In genomic region chr1:12343823-12344487, GRCh38 we compare ENCODE assay signal across 10 cellular contexts.
DNase-seq lines count a peak whose midpoint lies in the region; ATAC-seq and TF ChIP-seq lines count a peak whose summit lies in the region.
"Had no signal": no experiment of that assay in that cellular context is flagged by ENCODE, and none has a peak within 500 bp of the region (broad histone marks: within the 10 kb centered on the region; RNA-seq: fewer than 3 reads in every experiment).

No MANE protein-coding gene starts in this region.

- DNase-seq in GM12865 (ENCODE audit: low read depth) = peak; percentile 8
- DNase-seq in dorsolateral prefrontal cortex = no peak
- DNase-seq in spleen = no peak
- no peak for DNase-seq in smooth muscle cell (lab: John Stamatoyannopoulos, UW; ENCODE audit: unreplicated experiment)
- DNase-seq in DMS79 (lab: John Stamatoyannopoulos, UW) = no peak
- DNase-seq in NCI-H146 treated with DMSO at 0.1 percent for 48 hours (lab: John Stamatoyannopoulos, UW; ENCODE audit: unreplicated experiment) = no peak
- DNase-seq: islet precursor cell, NCI-H2171 treated with DMSO at 0.1 percent for 48 hours had no signal

- H3K9ac ChIP-seq in OCI-LY3 (ENCODE audit: low read length) (no peak overlapping the region), smooth muscle cell (ENCODE audit: low read depth) (no peak overlapping the region)

- H4K20me1 ChIP-seq in OCI-LY3 (ENCODE audit: insufficient read depth, low read length) = no peaks in the 10 kb centered on the region
- H4K20me1 ChIP-seq in smooth muscle cell (ENCODE audit: low read depth) = peaks cover 4% of the 10 kb centered on the region

- no peaks in the 10 kb centered on the region for H3F3A ChIP-seq in smooth muscle cell (ENCODE audit: low read depth)

- intact Hi-C loops in dorsolateral prefrontal cortex (cut with DNase I) = loop anchor here in 1 of 2 donors (1.0 kb wide), 1 partner anchor 32 kb away; no protein-coding TSS in a partner anchor
- intact Hi-C loops in spleen (cut with DNase I; ENCODE audit: low total_unique reads) = no loop called here

- no peak for TF ChIP-seq CTCF in GM12865 (IDR thresholded peaks at IDR 0.05; ENCODE audit: insufficient read depth, low read depth, low read length, missing control alignments)
- TF ChIP-seq CTCF in OCI-LY3 (IDR thresholded peaks at IDR 0.05; ENCODE audit: low read depth, low read length) = no peak
- no peak for TF ChIP-seq CTCF in dorsolateral prefrontal cortex (IDR thresholded peaks at IDR 0.05 in 54 of 56, conservative IDR thresholded peaks at IDR 0.05 in 2 of 56; ENCODE audit: low read depth in 1 of 56, partially characterized antibody in 56 of 56)
- TF ChIP-seq CTCF in spleen (IDR thresholded peaks at IDR 0.05 in 8 of 11, conservative IDR thresholded peaks at IDR 0.05 in 3 of 11) = no peak
- no peak for TF ChIP-seq CTCF in smooth muscle cell (IDR thresholded peaks at IDR 0.05; ENCODE audit: borderline replicate concordance, insufficient read depth, poor library complexity, severe bottlenecking)

- H3K4me3 ChIP-seq in GM12865 (ENCODE audit: low read depth, low read length) (no peak overlapping the region), OCI-LY3 (ENCODE audit: low read length) (peak overlapping the region; percentile 47), dorsolateral prefrontal cortex (peak overlapping the region in 44 of 59 donors; percentile 3 to 46 (median 25)), spleen (no peak overlapping the region), smooth muscle cell (no peak overlapping the region)

- H2AFZ ChIP-seq in OCI-LY3 (ENCODE audit: low read depth, low read length) (no peak overlapping the region), smooth muscle cell (ENCODE audit: low read depth) (no peak overlapping the region)

- H3K27me3 ChIP-seq in OCI-LY3 (ENCODE audit: low read depth, low read length) (no peaks in the 10 kb centered on the region), dorsolateral prefrontal cortex (no peaks in the 10 kb centered on the region), spleen (replicated peaks in 1 of 7) (no peaks in the 10 kb centered on the region), smooth muscle cell (ENCODE audit: low read depth) (no peaks in the 10 kb centered on the region)

- H3K4me1 ChIP-seq in OCI-LY3 (ENCODE audit: low read length) (peaks cover 36% of the 10 kb centered on the region), spleen (peaks cover 22 to 79% (median 44%) of the 10 kb centered on the region in 6 donors), smooth muscle cell (ENCODE audit: low read depth) (no peaks in the 10 kb centered on the region)

- H3K9me3 ChIP-seq in OCI-LY3 (ENCODE audit: insufficient read depth, low read length) (no peaks in the 10 kb centered on the region), spleen (no peaks in the 10 kb centered on the region), smooth muscle cell (replicated peaks; ENCODE audit: low read depth) (peaks cover 9% of the 10 kb centered on the region)

- H3K79me2 ChIP-seq in OCI-LY3 (ENCODE audit: low read length) (no peaks in the 10 kb centered on the region), smooth muscle cell (ENCODE audit: low read depth) (no peaks in the 10 kb centered on the region)

- WGBS in spleen, 5 donors = 41 to 50% (median 47%) methylated on average over 2 of the region's 2 CpGs
- 95% methylated on average over 2 of the region's 2 CpGs for WGBS in smooth muscle cell (ENCODE audit: low lambda C conversion rate)

- H3K36me3 ChIP-seq in OCI-LY3 (replicated peaks; ENCODE audit: low read depth, low read length) (peaks cover 14% of the 10 kb centered on the region), spleen (peaks cover 0 to 88% (median 31%) of the 10 kb centered on the region in 6 donors), smooth muscle cell (ENCODE audit: low read depth) (peaks cover 30% of the 10 kb centered on the region)

- no peak for TF ChIP-seq POLR2A in spleen (IDR thresholded peaks at IDR 0.05)

- H3K27ac ChIP-seq in OCI-LY3 (ENCODE audit: low read length) (peak overlapping the region; percentile 60), dorsolateral prefrontal cortex (peak overlapping the region in 57 of 59 donors; percentile 18 to 96 (median 84)), spleen (peak overlapping the region; percentile 39 to 81 (median 72)), smooth muscle cell (ENCODE audit: low read depth) (no peak overlapping the region)

- ATAC-seq in HG03135 (IDR thresholded peaks at IDR 0.05; ENCODE audit: unreplicated experiment) = no peak

- peak overlapping the region; percentile 77 for H3K4me2 ChIP-seq in OCI-LY3 (ENCODE audit: low read length)
- no peak overlapping the region for H3K4me2 ChIP-seq in smooth muscle cell

Comparison
In these comparisons a context has a peak if more than half of its experiments do, and no peak if none do; other contexts are left out.
1. H3K4me3 ChIP-seq: peak in OCI-LY3 (single experiment) and dorsolateral prefrontal cortex (44 of 59); none in GM12865 (single experiment), spleen (0 of 8) and smooth muscle cell (single experiment).